In genomic region chr11:113562576-113562975, GRCh38 we compare ENCODE assay signal across 24 cellular contexts.
"Had no signal": no experiment of that assay in that cellular context is flagged by ENCODE, and none has a peak within 500 bp of the region (broad histone marks: within the 10 kb centered on the region; RNA-seq: fewer than 3 reads in every experiment).

No MANE protein-coding gene starts in this region.

- H3K4me1 ChIP-seq: left lung had no signal

- H3K27me3 ChIP-seq: hepatocyte had no signal

- DNase-seq: activated CD4-positive, CD25-positive, alpha-beta regulatory T cell treated with anti-CD3 and anti-CD28 coated beads, Interleukin-2, amount 50 U/mL, for 72 hours; activated naive CD4-positive, alpha-beta T cell treated with Interleukin-2 at 50 U/mL for 16 hours; activated naive CD8-positive, alpha-beta T cell treated with anti-CD3 and anti-CD28 coated beads for 36 hours; effector memory CD8-positive, alpha-beta T cell; glutamatergic neuron; immature natural killer cell; kidney glomerular epithelial cell; left lung; naive B cell; occipital lobe; stimulated activated CD4-positive, alpha-beta T cell treated with anti-CD3 and anti-CD28 coated beads, Interleukin-2, amount 100 ng/mL, for 48 hours; stimulated activated CD8-positive, alpha-beta memory T cell treated with anti-CD3 and anti-CD28 coated beads, Interleukin-4, amount 100 ng/mL, for 48 hours; stimulated activated naive CD8-positive, alpha-beta T cell treated with anti-CD3 and anti-CD28 coated beads, Interleukin-15, Interleukin-2, amounts not matched to agents 100 U/mL and 50 U/mL, for 24 hours had no signal

- H3K36me3 ChIP-seq: left lung had no signal

- H3K36me3 Mint-ChIP-seq: activated naive CD8-positive, alpha-beta T cell treated with anti-CD3 and anti-CD28 coated beads for 36 hours; immature natural killer cell had no signal

- H3K9me3 Mint-ChIP-seq: activated naive CD8-positive, alpha-beta T cell treated with anti-CD3 and anti-CD28 coated beads for 36 hours; central memory CD8-positive, alpha-beta T cell; effector memory CD8-positive, alpha-beta T cell; immature natural killer cell; naive B cell; neural crest cell had no signal

- H3K27ac Mint-ChIP-seq: activated naive CD8-positive, alpha-beta T cell treated with anti-CD3 and anti-CD28 coated beads for 36 hours; effector memory CD8-positive, alpha-beta T cell; immature natural killer cell; naive B cell had no signal

- FAIRE-seq: astrocyte, colon, endothelial cell of umbilical vein, frontal cortex had no signal

- ATAC-seq: effector memory CD8-positive, alpha-beta T cell; left lung; sciatic nerve; stimulated activated naive CD8-positive, alpha-beta T cell treated with anti-CD3 and anti-CD28 coated beads, Interleukin-15, Interleukin-2, amounts not matched to agents 100 U/mL and 50 U/mL, for 24 hours had no signal

- H3K4me3 ChIP-seq: dorsolateral prefrontal cortex, hepatocyte, left lung, lung had no signal

- H3K4me1 Mint-ChIP-seq: activated naive CD8-positive, alpha-beta T cell treated with anti-CD3 and anti-CD28 coated beads for 36 hours; central memory CD8-positive, alpha-beta T cell; immature natural killer cell; naive B cell had no signal

- H3K4me3 Mint-ChIP-seq: activated naive CD8-positive, alpha-beta T cell treated with anti-CD3 and anti-CD28 coated beads for 36 hours; central memory CD8-positive, alpha-beta T cell; effector memory CD8-positive, alpha-beta T cell; immature natural killer cell; naive B cell; neural crest cell had no signal

- H3K9me3 ChIP-seq: left lung had no signal

- H3K27ac ChIP-seq: dorsolateral prefrontal cortex, hepatocyte, left lung, VCaP had no signal
